In genomic region chr10:69663548-69663947, GRCh38 we compare ENCODE assay signal across 18 cellular contexts. TPM values are rescaled to one million over a fixed set of nuclear protein-coding genes. Genes with fewer than 3 reads are reported as not detected.
A peak's percentile ranks its signal among the peaks of the same experiment; 100 is the strongest.
DNase-seq lines count a peak whose midpoint lies in the region; ATAC-seq and TF ChIP-seq lines count a peak whose summit lies in the region.
"Had no signal": no experiment of that assay in that cellular context is flagged by ENCODE, and none has a peak within 500 bp of the region (broad histone marks: within the 10 kb centered on the region; RNA-seq: fewer than 3 reads in every experiment).

No MANE protein-coding gene starts in this region.

- no peaks in the 10 kb centered on the region for H3K79me2 ChIP-seq in OCI-LY7 (ENCODE audit: insufficient read depth, low read depth, low read length)

- no TSS peak for BruUV-seq in OCI-LY7 (replicated peaks; lab: Mats Ljungman, UMichigan)

- POLR2A ChIA-PET in OCI-LY7 (lab: Charles Lee) = interaction anchor here (0.6 kb wide), 1 partner anchor 1695 kb away, joined by 3 read pairs; no protein-coding TSS in a partner anchor
- POLR2A ChIA-PET in activated CD4-positive, alpha-beta memory T cell treated with anti-CD3 and anti-CD28 coated beads, Interleukin-2, amount 10 ng/mL, durations not matched to agents 7 days and 5 days (lab: Charles Lee) = no interaction called here

- no peaks in the 10 kb centered on the region for H4K20me1 ChIP-seq in OCI-LY7 (ENCODE audit: insufficient read depth, low read length)

- H3K27ac ChIP-seq in OCI-LY7 (ENCODE audit: low read depth, low read length, poor library complexity, severe bottlenecking) = no peak overlapping the region
- H3K27ac ChIP-seq: SJCRH30 had no signal

- H3K9me3 Mint-ChIP-seq in stimulated activated naive CD8-positive, alpha-beta T cell treated with anti-CD3 and anti-CD28 coated beads, Interleukin-15, amount 100 ng/mL, for 72 hours = no peaks in the 10 kb centered on the region
- no peaks in the 10 kb centered on the region for H3K9me3 Mint-ChIP-seq in activated CD4-positive, alpha-beta memory T cell treated with anti-CD3 and anti-CD28 coated beads, Interleukin-2, amount 10 ng/mL, durations not matched to agents 7 days and 5 days
- H3K9me3 Mint-ChIP-seq: activated naive CD4-positive, alpha-beta T cell treated with anti-CD3 and anti-CD28 coated beads, Interleukin-2, amount 50 U/mL, for 24 hours; activated T-cell treated with anti-CD3 and anti-CD28 coated beads, Interleukin-2, amount 50 U/mL, for 4 hours; natural killer cell had no signal

- H3K9me3 ChIP-seq in OCI-LY7 (ENCODE audit: low read length) = no peaks in the 10 kb centered on the region
- H3K9me3 ChIP-seq: SJCRH30 had no signal

- no peak overlapping the region for H3K27ac Mint-ChIP-seq in stimulated activated naive CD8-positive, alpha-beta T cell treated with anti-CD3 and anti-CD28 coated beads, Interleukin-15, amount 100 ng/mL, for 72 hours
- no peak overlapping the region for H3K27ac Mint-ChIP-seq in activated CD4-positive, alpha-beta memory T cell treated with anti-CD3 and anti-CD28 coated beads, Interleukin-2, amount 10 ng/mL, durations not matched to agents 7 days and 5 days
- H3K27ac Mint-ChIP-seq: activated naive CD4-positive, alpha-beta T cell treated with anti-CD3 and anti-CD28 coated beads, Interleukin-2, amount 50 U/mL, for 24 hours; natural killer cell had no signal

- intact Hi-C loops in OCI-LY7 (cut with micrococcal nuclease; ENCODE audit: unreplicated experiment) = no loop called here

- H3K36me3 ChIP-seq in OCI-LY7 (ENCODE audit: insufficient read depth, low read length) = no peaks in the 10 kb centered on the region
- H3K36me3 ChIP-seq: SJCRH30 had no signal

- TF ChIP-seq CTCF in OCI-LY7 (conservative IDR thresholded peaks at IDR 0.05; ENCODE audit: low read length) = peak; percentile 39; the same call in 1 of the 2 replicates
- TF ChIP-seq CTCF in GM20000 (IDR thresholded peaks at IDR 0.05; ENCODE audit: extremely low read depth, missing control alignments) = no peak

- no peak overlapping the region for H3K4me2 ChIP-seq in OCI-LY7 (ENCODE audit: low read length)

- H2AFZ ChIP-seq in OCI-LY7 (ENCODE audit: low read length) = no peak overlapping the region

- no peaks in the 10 kb centered on the region for H3K4me1 Mint-ChIP-seq in stimulated activated naive CD8-positive, alpha-beta T cell treated with anti-CD3 and anti-CD28 coated beads, Interleukin-15, amount 100 ng/mL, for 72 hours
- H3K4me1 Mint-ChIP-seq in activated CD4-positive, alpha-beta memory T cell treated with anti-CD3 and anti-CD28 coated beads, Interleukin-2, amount 10 ng/mL, durations not matched to agents 7 days and 5 days = peaks cover 4% of the 10 kb centered on the region
- H3K4me1 Mint-ChIP-seq: activated naive CD4-positive, alpha-beta T cell treated with anti-CD3 and anti-CD28 coated beads, Interleukin-2, amount 50 U/mL, for 24 hours; natural killer cell had no signal

- CTCF ChIA-PET in OCI-LY7 (lab: Charles Lee; ENCODE audit: unreplicated experiment) = no interaction called here
- CTCF ChIA-PET in activated CD4-positive, alpha-beta memory T cell treated with anti-CD3 and anti-CD28 coated beads, Interleukin-2, amount 10 ng/mL, durations not matched to agents 7 days and 5 days (lab: Charles Lee) = interaction anchor here (1.1 to 2.1 kb wide), 4 partner anchors 17 to 148 kb away, joined by 3 to 9 read pairs (median 4); no protein-coding TSS in a partner anchor

- H3K4me3 Mint-ChIP-seq in stimulated activated naive CD8-positive, alpha-beta T cell treated with anti-CD3 and anti-CD28 coated beads, Interleukin-15, amount 100 ng/mL, for 72 hours = no peak overlapping the region
- no peak overlapping the region for H3K4me3 Mint-ChIP-seq in activated CD4-positive, alpha-beta memory T cell treated with anti-CD3 and anti-CD28 coated beads, Interleukin-2, amount 10 ng/mL, durations not matched to agents 7 days and 5 days
- H3K4me3 Mint-ChIP-seq: activated naive CD4-positive, alpha-beta T cell treated with anti-CD3 and anti-CD28 coated beads, Interleukin-2, amount 50 U/mL, for 24 hours; activated T-cell treated with anti-CD3 and anti-CD28 coated beads, Interleukin-2, amount 50 U/mL, for 4 hours; natural killer cell had no signal

- no peaks in the 10 kb centered on the region for H3K36me3 Mint-ChIP-seq in activated CD4-positive, alpha-beta memory T cell treated with anti-CD3 and anti-CD28 coated beads, Interleukin-2, amount 10 ng/mL, durations not matched to agents 7 days and 5 days (ENCODE audit: low read depth)
- H3K36me3 Mint-ChIP-seq: activated naive CD4-positive, alpha-beta T cell treated with anti-CD3 and anti-CD28 coated beads, Interleukin-2, amount 50 U/mL, for 24 hours; natural killer cell had no signal

- peaks cover 17% of the 10 kb centered on the region for H3K27me3 Mint-ChIP-seq in stimulated activated naive CD8-positive, alpha-beta T cell treated with anti-CD3 and anti-CD28 coated beads, Interleukin-15, amount 100 ng/mL, for 72 hours
- peaks cover 18% of the 10 kb centered on the region for H3K27me3 Mint-ChIP-seq in activated CD4-positive, alpha-beta memory T cell treated with anti-CD3 and anti-CD28 coated beads, Interleukin-2, amount 10 ng/mL, durations not matched to agents 7 days and 5 days

- no peaks in the 10 kb centered on the region for H3K9me2 ChIP-seq in OCI-LY7 (ENCODE audit: insufficient read depth, low read length)

- H3K4me3 ChIP-seq in OCI-LY7 (ENCODE audit: low read depth, low read length, poor library complexity, severe bottlenecking) = no peak overlapping the region
- H3K4me3 ChIP-seq: SJCRH30 had no signal

- no peak for DNase-seq in stimulated activated naive CD8-positive, alpha-beta T cell treated with anti-CD3 and anti-CD28 coated beads, Interleukin-15, amount 100 ng/mL, for 72 hours
- no peak for DNase-seq in stimulated activated naive CD8-positive, alpha-beta T cell treated with anti-CD3 and anti-CD28 coated beads, Interleukin-15, Interleukin-2, amounts not matched to agents 100 U/mL and 50 U/mL, for 24 hours
- DNase-seq in OCI-LY7 (ENCODE audit: low spot score) = no peak
- DNase-seq in iPS-NIHi7 (ENCODE audit: extremely low spot score) = peak; percentile 87
- DNase-seq in GM20000 (ENCODE audit: low spot score) = no peak
- no peak for DNase-seq in activated CD4-positive, alpha-beta memory T cell treated with anti-CD3 and anti-CD28 coated beads, Interleukin-2, amount 10 ng/mL, durations not matched to agents 7 days and 5 days
- DNase-seq: activated CD4-positive, alpha-beta T cell treated with anti-CD3 and anti-CD28 coated beads for 48 hours; activated T-cell treated with anti-CD3 and anti-CD28 coated beads, Interleukin-2, amount 50 U/mL, for 4 hours; GF-D8; KG1; mammary epithelial cell; natural killer cell; NCI-H1417; SJCRH30; T-helper 9 cell had no signal

- H3K4me1 ChIP-seq in OCI-LY7 (ENCODE audit: insufficient read depth, low read length, poor library complexity, severe bottlenecking) = no peaks in the 10 kb centered on the region
- H3K4me1 ChIP-seq: SJCRH30 had no signal

- peak; percentile 23 for ATAC-seq in stimulated activated naive CD8-positive, alpha-beta T cell treated with anti-CD3 and anti-CD28 coated beads, Interleukin-15, amount 100 ng/mL, for 72 hours
- ATAC-seq in stimulated activated naive CD8-positive, alpha-beta T cell treated with anti-CD3 and anti-CD28 coated beads, Interleukin-15, Interleukin-2, amounts not matched to agents 100 U/mL and 50 U/mL, for 24 hours = no peak
- ATAC-seq in GM19463 (IDR thresholded peaks at IDR 0.05; ENCODE audit: unreplicated experiment) (no peak), HG03135 (IDR thresholded peaks at IDR 0.05; ENCODE audit: unreplicated experiment) (no peak)
- ATAC-seq: activated T-cell treated with anti-CD3 and anti-CD28 coated beads, Interleukin-2, amount 50 U/mL, for 4 hours; natural killer cell had no signal

RNA-seq across cellular contexts. Expression of gene FAM241B, which starts 33.5 kb away (rescaled TPM):
- not detected in 2 replicates for total RNA-seq in OCI-LY7 (2014; rRNA removed; shearing (Covaris generic))
- not detected in 2 replicates for total RNA-seq in OCI-LY7 (2022)
- total RNA-seq in activated CD4-positive, alpha-beta memory T cell treated with anti-CD3 and anti-CD28 coated beads, Interleukin-2, amount 10 ng/mL, durations not matched to agents 7 days and 5 days = 1 to 10 TPM; 2.7 to 3.2 TPM
